Comparison of ENCODE assay signal across 4 cellular contexts in genomic region chr12:119916111-119916510, GRCh38.
"Had no signal": no experiment of that assay in that cellular context is flagged by ENCODE, and none has a peak within 500 bp of the region (broad histone marks: within the 10 kb centered on the region; RNA-seq: fewer than 3 reads in every experiment).

No MANE protein-coding gene starts in this region.

- H3K27ac ChIP-seq: GM23248 had no signal

- H3K9ac ChIP-seq: GM23248 had no signal

- H2AFZ ChIP-seq: GM23248 had no signal

- DNase-seq: GM23248, H9, HCEC 1CT, IMR-90 had no signal

- H3K4me3 ChIP-seq: GM23248 had no signal
